Comparison of ENCODE assay signal across 21 cellular contexts in genomic region chr10:82282782-82283456, GRCh38.
A peak's percentile ranks its signal among the peaks of the same experiment; 100 is the strongest.
DNase-seq lines count a peak whose midpoint lies in the region; ATAC-seq, FAIRE-seq and TF ChIP-seq lines count a peak whose summit lies in the region.
"Had no signal": no experiment of that assay in that cellular context is flagged by ENCODE, and none has a peak within 500 bp of the region (broad histone marks: within the 10 kb centered on the region; RNA-seq: fewer than 3 reads in every experiment).

No MANE protein-coding gene starts in this region.

- peak; percentile 60 for DNase-seq in DMS53 treated with DMSO at 0.1 percent for 48 hours (lab: John Stamatoyannopoulos, UW; ENCODE audit: unreplicated experiment)
- DNase-seq in NCI-H69 (lab: John Stamatoyannopoulos, UW), result peak; percentile 10
- DNase-seq in endothelial cell of umbilical vein (ENCODE audit: low read depth, low spot score), result no peak
- peak; percentile 45 for DNase-seq in mesenchymal stem cell
- DNase-seq in GM12892 (ENCODE audit: insufficient read length), result no peak
- no peak for DNase-seq in ACHN
- DNase-seq: CD8-positive, alpha-beta memory T cell; HCEC 1CT; Kasumi-1; NCI-H1105 treated with DMSO at 0.1 percent for 48 hours; NCI-H187 treated with DMSO at 0.1 percent for 48 hours; NCI-H774; Peyer's patch; T-helper 1 cell had no signal

- H3K27ac ChIP-seq in endothelial cell of umbilical vein (ENCODE audit: insufficient read depth, low read depth, low read length) (no peak overlapping the region), mesenchymal stem cell (ENCODE audit: low read length, poor library complexity, severe bottlenecking) (no peak overlapping the region)
- H3K27ac ChIP-seq: BLaER1, HL-60, Peyer's patch, SK-N-MC had no signal

- H3K14ac ChIP-seq in mesenchymal stem cell (ENCODE audit: low read length in 2 of 2), result no peak overlapping the region

- H2AFZ ChIP-seq in endothelial cell of umbilical vein (ENCODE audit: low read depth, low read length) (no peak overlapping the region), mesenchymal stem cell (ENCODE audit: low read depth, low read length) (no peak overlapping the region)

- H4K8ac ChIP-seq in mesenchymal stem cell (ENCODE audit: low read length), result no peak overlapping the region

- H4K91ac ChIP-seq in mesenchymal stem cell (ENCODE audit: low read length), result no peak overlapping the region

- CTCF ChIA-PET in endothelial cell of umbilical vein (lab: Charles Lee), result no interaction called here

- ATAC-seq in GM18909 (IDR thresholded peaks at IDR 0.05; ENCODE audit: poor library complexity, unreplicated experiment) (no peak), GM18517 (IDR thresholded peaks at IDR 0.05; ENCODE audit: unreplicated experiment) (no peak)
- ATAC-seq: Right ventricle myocardium inferior had no signal

- H3K23ac ChIP-seq in mesenchymal stem cell (ENCODE audit: low read length in 2 of 2), result no peak overlapping the region

- H3K79me2 ChIP-seq in endothelial cell of umbilical vein (ENCODE audit: control insufficient read depth, insufficient read depth, low read length), result no peaks in the 10 kb centered on the region

- H3K36me3 ChIP-seq in endothelial cell of umbilical vein (ENCODE audit: control insufficient read depth in 2 of 2, extremely low read depth in 1 of 2, insufficient read depth in 2 of 2, low read length in 2 of 2), result no peaks in the 10 kb centered on the region
- H3K36me3 ChIP-seq in mesenchymal stem cell (ENCODE audit: control insufficient read depth in 1 of 2, insufficient read depth in 2 of 2, low read depth in 1 of 2, low read length in 2 of 2), result no peaks in the 10 kb centered on the region
- H3K36me3 ChIP-seq: BLaER1, Peyer's patch had no signal

- H3K9me3 ChIP-seq in endothelial cell of umbilical vein (replicated peaks; ENCODE audit: control insufficient read depth, insufficient read depth, low read length), result no peaks in the 10 kb centered on the region
- H3K9me3 ChIP-seq in mesenchymal stem cell (ENCODE audit: control insufficient read depth, low read length), result peaks cover 4% of the 10 kb centered on the region
- H3K9me3 ChIP-seq: BLaER1, Peyer's patch had no signal

- H2BK15ac ChIP-seq in mesenchymal stem cell (ENCODE audit: low read depth, poor library complexity, severe bottlenecking), result no peak overlapping the region

- H3K27me3 ChIP-seq in endothelial cell of umbilical vein (ENCODE audit: control insufficient read depth in 2 of 2, insufficient read depth in 2 of 2, low read length in 2 of 2), result no peaks in the 10 kb centered on the region
- no peaks in the 10 kb centered on the region for H3K27me3 ChIP-seq in mesenchymal stem cell (ENCODE audit: control insufficient read depth in 1 of 2, insufficient read depth in 1 of 2, low read length in 2 of 2)
- H3K27me3 ChIP-seq: BLaER1, Peyer's patch had no signal

- no peak for TF ChIP-seq CTCF in endothelial cell of umbilical vein (IDR thresholded peaks at IDR 0.05; ENCODE audit: extremely low read depth in 1 of 2, insufficient read depth in 1 of 2, low read depth in 1 of 2, low read length in 2 of 2)

- 67% methylated on average over 6 of the region's 8 CpGs for WGBS in mesenchymal stem cell

- H3K4ac ChIP-seq in mesenchymal stem cell (ENCODE audit: low read depth in 1 of 2, low read length in 2 of 2), result no peak overlapping the region

- H2AK5ac ChIP-seq in mesenchymal stem cell (ENCODE audit: low read length, severe bottlenecking), result no peak overlapping the region

- TF ChIP-seq POLR2A in endothelial cell of umbilical vein (IDR thresholded peaks at IDR 0.05; ENCODE audit: low read depth, low read length) (no peak), GM12892 (IDR thresholded peaks at IDR 0.05; ENCODE audit: low read depth, low read length) (no peak)

- no peak overlapping the region for H2BK12ac ChIP-seq in mesenchymal stem cell (ENCODE audit: low read length in 2 of 2)

- H3K79me1 ChIP-seq in mesenchymal stem cell (replicated peaks; ENCODE audit: low read length, poor library complexity, severe bottlenecking), result no peaks in the 10 kb centered on the region

- no peak overlapping the region for H3K18ac ChIP-seq in mesenchymal stem cell (ENCODE audit: low read depth in 1 of 2, low read length in 2 of 2)

- H3K4me2 ChIP-seq in endothelial cell of umbilical vein (ENCODE audit: insufficient read depth, low read length) (no peak overlapping the region), mesenchymal stem cell (ENCODE audit: low read length, poor library complexity, severe bottlenecking) (no peak overlapping the region)
- H3K4me2 ChIP-seq: BLaER1 had no signal

- H3K9ac ChIP-seq in endothelial cell of umbilical vein (replicated peaks; ENCODE audit: extremely low read depth, insufficient read depth, low read length) (no peak overlapping the region), mesenchymal stem cell (ENCODE audit: low read length) (no peak overlapping the region)
- H3K9ac ChIP-seq: BLaER1 had no signal

- in situ Hi-C loops in ACHN (cut with HindIII; ENCODE audit: low pct_ligation_motif_present, low pct_unique_long_range_greater_than_20kb, low sequenced_read_pairs), result no loop called here

- H2BK120ac ChIP-seq in mesenchymal stem cell (ENCODE audit: low read depth, low read length), result no peak overlapping the region

- H3K9me1 ChIP-seq in endothelial cell of umbilical vein (replicated peaks; ENCODE audit: control insufficient read depth, extremely low read depth, insufficient read depth, low read length), result no peaks in the 10 kb centered on the region

- no peaks in the 10 kb centered on the region for H4K20me1 ChIP-seq in endothelial cell of umbilical vein (replicated peaks; ENCODE audit: control insufficient read depth, extremely low read depth, insufficient read depth, low read length)

- no peak overlapping the region for H3K4me3 ChIP-seq in endothelial cell of umbilical vein (replicated peaks in 1 of 3; ENCODE audit: insufficient read depth in 1 of 3, low read depth in 1 of 3, low read length in 3 of 3)
- H3K4me3 ChIP-seq in mesenchymal stem cell (ENCODE audit: insufficient read depth in 1 of 2, low read depth in 1 of 2, low read length in 2 of 2), result no peak overlapping the region
- H3K4me3 ChIP-seq: BLaER1, Peyer's patch, SK-N-MC had no signal

- POLR2A ChIA-PET in endothelial cell of umbilical vein (lab: Charles Lee), result no interaction called here

- no peak overlapping the region for H2BK5ac ChIP-seq in mesenchymal stem cell (ENCODE audit: low read depth, low read length, poor library complexity, severe bottlenecking)

- H3K4me1 ChIP-seq in endothelial cell of umbilical vein (ENCODE audit: control insufficient read depth, extremely low read depth, insufficient read depth, low read length) (no peaks in the 10 kb centered on the region), mesenchymal stem cell (ENCODE audit: control insufficient read depth, insufficient read depth, low read depth, low read length) (no peaks in the 10 kb centered on the region)
- H3K4me1 ChIP-seq: Peyer's patch had no signal

- dilution Hi-C loops in endothelial cell of umbilical vein (cut with MboI; ENCODE audit: extremely low pct_ligation_motif_present, low sequenced_read_pairs), result no loop called here

- intact Hi-C loops in endothelial cell of umbilical vein (cut with micrococcal nuclease), result no loop called here

- no TSS peak for BruUV-seq in endothelial cell of umbilical vein (replicated peaks; lab: Mats Ljungman, UMichigan)

- no peak for FAIRE-seq in endothelial cell of umbilical vein (lab: Jason Lieb, UNC)
- no peak for FAIRE-seq in GM12892 (lab: Jason Lieb, UNC)
- FAIRE-seq: HTR-8/SVneo had no signal

TF ChIP-seq in endothelial cell of umbilical vein, 7 proteins besides CTCF, POLR2A, EP300 and RAD21:
- TF ChIP-seq JUN (IDR thresholded peaks at IDR 0.05; ENCODE audit: borderline replicate concordance, insufficient read depth, insufficient read length, low read depth) (peak; percentile 31), GATA2 (IDR thresholded peaks at IDR 0.05; ENCODE audit: insufficient read depth, insufficient read length, low read depth, low read length) (no peak), EZH2 (IDR thresholded peaks at IDR 0.05; ENCODE audit: borderline replicate concordance, low read depth, low read length, severe bottlenecking) (no peak), MYC (IDR thresholded peaks at IDR 0.05; ENCODE audit: low read depth, low read length) (no peak)

Comparison
In these comparisons a context has a peak if more than half of its experiments do, and no peak if none do; other contexts are left out.
1. DNase-seq: peak in DMS53 treated with DMSO at 0.1 percent for 48 hours (single experiment), NCI-H69 (single experiment) and mesenchymal stem cell (single experiment); none in endothelial cell of umbilical vein (single experiment), GM12892 (single experiment) and ACHN (single experiment).